In genomic region chr17:2814499-2815341, GRCh38 we compare ENCODE assay signal across 8 cellular contexts. TPM values are rescaled to one million over a fixed set of nuclear protein-coding genes. Genes with fewer than 3 reads are reported as not detected.
DNase-seq lines count a peak whose midpoint lies in the region; ATAC-seq and TF ChIP-seq lines count a peak whose summit lies in the region.

No MANE protein-coding gene starts in this region.

- no peak for TF ChIP-seq POLR2A in breast epithelium (IDR thresholded peaks at IDR 0.05)

- H3K4me1 ChIP-seq in HUES48 (ENCODE audit: control insufficient read depth, insufficient read depth, low read length) = no peaks in the 10 kb centered on the region
- no peaks in the 10 kb centered on the region for H3K4me1 ChIP-seq in breast epithelium

- no peaks in the 10 kb centered on the region for H3K27me3 ChIP-seq in HUES48 (ENCODE audit: control insufficient read depth, insufficient read depth, low read length)
- H3K27me3 ChIP-seq in breast epithelium = peaks cover 0 to 5% of the 10 kb centered on the region in 2 donors

- H3K9me3 Mint-ChIP-seq in activated CD8-positive, alpha-beta T cell treated with anti-CD3 and anti-CD28 coated beads for 36 hours = no peaks in the 10 kb centered on the region

- H3K9ac ChIP-seq in HUES48 (ENCODE audit: low read depth, low read length) = no peak overlapping the region

- H3K4me1 Mint-ChIP-seq in activated CD8-positive, alpha-beta T cell treated with anti-CD3 and anti-CD28 coated beads for 36 hours (ENCODE audit: low read depth) = peaks cover 16% of the 10 kb centered on the region

- no peak overlapping the region for H3K27ac Mint-ChIP-seq in activated CD8-positive, alpha-beta T cell treated with anti-CD3 and anti-CD28 coated beads for 36 hours

- H3K27ac ChIP-seq in HUES48 (ENCODE audit: low read depth, low read length) (peak overlapping the region; percentile 20), breast epithelium (no peak overlapping the region)

- ATAC-seq in activated CD8-positive, alpha-beta T cell treated with anti-CD3 and anti-CD28 coated beads for 36 hours = peak; percentile 79
- ATAC-seq in left ventricle myocardium superior = peak; percentile 56

- no peaks in the 10 kb centered on the region for H3K36me3 Mint-ChIP-seq in activated CD8-positive, alpha-beta T cell treated with anti-CD3 and anti-CD28 coated beads for 36 hours (ENCODE audit: low read depth)

- H3K4me3 Mint-ChIP-seq in activated CD8-positive, alpha-beta T cell treated with anti-CD3 and anti-CD28 coated beads for 36 hours = peak overlapping the region; percentile 37

- no peak for TF ChIP-seq CTCF in GM12865 (IDR thresholded peaks at IDR 0.05; ENCODE audit: insufficient read depth, low read depth, low read length, missing control alignments)
- TF ChIP-seq CTCF in activated CD8-positive, alpha-beta T cell treated with anti-CD3 and anti-CD28 coated beads for 36 hours (IDR thresholded peaks at IDR 0.05) = no peak
- no peak for TF ChIP-seq CTCF in breast epithelium (IDR thresholded peaks at IDR 0.05)

- H3K27me3 Mint-ChIP-seq in activated CD8-positive, alpha-beta T cell treated with anti-CD3 and anti-CD28 coated beads for 36 hours = peaks cover 22% of the 10 kb centered on the region

- peak overlapping the region; percentile 42 for H3K4me3 ChIP-seq in GM12865 (ENCODE audit: low read depth, low read length)
- no peak overlapping the region for H3K4me3 ChIP-seq in HUES48 (ENCODE audit: low read depth, low read length)
- peak overlapping the region in 1 of 3 donors; percentile 31 for H3K4me3 ChIP-seq in breast epithelium

- intact Hi-C loops in activated CD8-positive, alpha-beta T cell treated with anti-CD3 and anti-CD28 coated beads for 36 hours (cut with micrococcal nuclease) = no loop called here
- intact Hi-C loops in left ventricle myocardium superior (cut with micrococcal nuclease) = no loop called here
- intact Hi-C loops in breast epithelium (cut with DNase I; ENCODE audit: low total_unique reads) = no loop called here

- POLR2A ChIA-PET in activated CD8-positive, alpha-beta T cell treated with anti-CD3 and anti-CD28 coated beads for 36 hours (lab: Charles Lee) = interaction anchor here (0.6 to 2.0 kb wide), 8 partner anchors 11 to 911 kb away, joined by 3 to 12 read pairs (median 4); partner anchors contain the start of gene RAP1GAP2

- no peaks in the 10 kb centered on the region for H3K36me3 ChIP-seq in HUES48 (ENCODE audit: control insufficient read depth, insufficient read depth, low read length)
- H3K36me3 ChIP-seq in breast epithelium = no peaks in the 10 kb centered on the region

- CTCF ChIA-PET in activated CD8-positive, alpha-beta T cell treated with anti-CD3 and anti-CD28 coated beads for 36 hours (lab: Charles Lee) = interaction anchor here (0.7 to 3.8 kb wide), 10 partner anchors 10 to 41 kb away, joined by 3 to 20 read pairs (median 4); partner anchors contain the start of gene RAP1GAP2

- DNase-seq in GM12865 (ENCODE audit: low read depth) (peak; percentile 92), left ventricle myocardium superior (peak; percentile 43), SHP77 treated with DMSO at 0.1 percent for 48 hours (lab: John Stamatoyannopoulos, UW) (no peak), HK-2 (ENCODE audit: unreplicated experiment) (no peak), breast epithelium (ENCODE audit: low spot score in 2 of 2) (no peak)
- peak; percentile 93 for DNase-seq in activated CD8-positive, alpha-beta T cell treated with anti-CD3 and anti-CD28 coated beads for 36 hours
- DNase-seq in stimulated activated CD8-positive, alpha-beta memory T cell treated with anti-CD3 and anti-CD28 coated beads, Interleukin-4, amount 100 ng/mL, for 48 hours = peak; percentile 90

- H3K9me3 ChIP-seq in HUES48 (ENCODE audit: control insufficient read depth, insufficient read depth, low read length) (no peaks in the 10 kb centered on the region), breast epithelium (no peaks in the 10 kb centered on the region)

RNA-seq across cellular contexts. Expression of gene RAP1GAP2, which starts 18.5 kb away (rescaled TPM):
- total RNA-seq in activated CD8-positive, alpha-beta T cell treated with anti-CD3 and anti-CD28 coated beads for 36 hours = under 1 TPM; 0.31 to 0.50 TPM
- 48.9 TPM for total RNA-seq in left ventricle myocardium superior
- 10 to 100 TPM in 2 of 3 donors, 1 to 10 TPM in 1; 5.3 to 23.4 (median 10.8) TPM for total RNA-seq in breast epithelium

Comparison
In these comparisons a context has a peak if more than half of its experiments do, and no peak if none do; other contexts are left out.
1. DNase-seq: peak in GM12865 (single experiment), activated CD8-positive, alpha-beta T cell treated with anti-CD3 and anti-CD28 coated beads for 36 hours (single experiment), left ventricle myocardium superior (single experiment) and stimulated activated CD8-positive, alpha-beta memory T cell treated with anti-CD3 and anti-CD28 coated beads, Interleukin-4, amount 100 ng/mL, for 48 hours (single experiment); none in SHP77 treated with DMSO at 0.1 percent for 48 hours (single experiment), HK-2 (single experiment) and breast epithelium (0 of 2).
2. RNA of gene RAP1GAP2, which starts 18.5 kb away (total RNA-seq): 48.9 TPM in left ventricle myocardium superior (single experiment) and 5.3 to 23.4 TPM in breast epithelium; 0.31 to 0.50 TPM in activated CD8-positive, alpha-beta T cell treated with anti-CD3 and anti-CD28 coated beads for 36 hours; every median in the first group is over 4 times any median in the second.